Comparison of ENCODE assay signal across 1 cellular context in genomic region chr22:29842740-29843139, GRCh38.
TF ChIP-seq lines count a peak whose summit lies in the region.

No MANE protein-coding gene starts in this region.

TF ChIP-seq in HepG2, 621 proteins besides CTCF, POLR2A, EP300 and RAD21 (continued from another document):
- TF ChIP-seq, protein P1, sequence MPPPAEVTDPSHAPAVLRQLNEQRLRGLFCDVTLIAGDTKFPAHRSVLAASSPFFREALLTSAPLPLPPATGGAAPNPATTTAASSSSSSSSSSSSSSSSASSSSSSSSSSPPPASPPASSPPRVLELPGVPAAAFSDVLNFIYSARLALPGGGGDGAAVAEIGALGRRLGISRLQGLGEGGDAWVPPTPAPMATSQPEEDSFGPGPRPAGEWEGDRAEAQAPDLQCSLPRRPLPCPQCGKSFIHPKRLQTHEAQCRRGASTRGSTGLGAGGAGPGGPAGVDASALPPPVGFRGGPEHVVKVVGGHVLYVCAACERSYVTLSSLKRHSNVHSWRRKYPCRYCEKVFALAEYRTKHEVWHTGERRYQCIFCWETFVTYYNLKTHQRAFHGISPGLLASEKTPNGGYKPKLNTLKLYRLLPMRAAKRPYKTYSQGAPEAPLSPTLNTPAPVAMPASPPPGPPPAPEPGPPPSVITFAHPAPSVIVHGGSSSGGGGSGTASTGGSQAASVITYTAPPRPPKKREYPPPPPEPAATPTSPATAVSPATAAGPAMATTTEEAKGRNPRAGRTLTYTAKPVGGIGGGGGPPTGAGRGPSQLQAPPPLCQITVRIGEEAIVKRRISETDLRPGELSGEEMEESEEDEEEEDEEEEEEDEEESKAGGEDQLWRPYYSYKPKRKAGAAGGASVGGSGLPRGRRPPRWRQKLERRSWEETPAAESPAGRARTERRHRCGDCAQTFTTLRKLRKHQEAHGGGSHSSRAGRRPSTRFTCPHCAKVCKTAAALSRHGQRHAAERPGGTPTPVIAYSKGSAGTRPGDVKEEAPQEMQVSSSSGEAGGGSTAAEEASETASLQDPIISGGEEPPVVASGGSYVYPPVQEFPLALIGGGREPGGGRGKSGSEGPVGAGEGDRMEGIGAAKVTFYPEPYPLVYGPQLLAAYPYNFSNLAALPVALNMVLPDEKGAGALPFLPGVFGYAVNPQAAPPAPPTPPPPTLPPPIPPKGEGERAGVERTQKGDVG (CRISPR knock-in tag; IDR thresholded peaks at IDR 0.05; ENCODE audit: borderline replicate concordance), result no peak
- TF ChIP-seq PAWR (CRISPR knock-in tag; IDR thresholded peaks at IDR 0.05; ENCODE audit: borderline replicate concordance) (no peak), SAP130 (CRISPR knock-in tag; IDR thresholded peaks at IDR 0.05; ENCODE audit: low read depth) (peak; percentile 32; the same call in 1 of the 2 replicates), CAMTA2 (CRISPR knock-in tag; IDR thresholded peaks at IDR 0.05; ENCODE audit: borderline replicate concordance) (no peak), GZF1 (CRISPR knock-in tag; IDR thresholded peaks at IDR 0.05) (no peak), ZNF563 (CRISPR knock-in tag; IDR thresholded peaks at IDR 0.05) (no peak), FOXP1 (IDR thresholded peaks at IDR 0.05) (no peak), FOXP1 (CRISPR knock-in tag; IDR thresholded peaks at IDR 0.05) (peak; percentile 56; the same call in 1 of the 2 replicates), ZNF790 (CRISPR knock-in tag; IDR thresholded peaks at IDR 0.05; ENCODE audit: borderline replicate concordance) (no peak), IRF1 (CRISPR knock-in tag; IDR thresholded peaks at IDR 0.05; ENCODE audit: low read depth) (no peak), NCOR1 (IDR thresholded peaks at IDR 0.05; ENCODE audit: borderline replicate concordance, low read length) (no peak), RNF2 (conservative IDR thresholded peaks at IDR 0.05; ENCODE audit: low read depth) (no peak), CREM (IDR thresholded peaks at IDR 0.05) (no peak), CREM (CRISPR knock-in tag; IDR thresholded peaks at IDR 0.05) (no peak), RFX1 (IDR thresholded peaks at IDR 0.05) (peak; percentile 20; the same call in 1 of the 2 replicates), RARA (CRISPR knock-in tag; IDR thresholded peaks at IDR 0.05) (0 out of 2 replicates have a peak, but pooled peaks have one; percentile 15), CENPX (CRISPR knock-in tag; IDR thresholded peaks at IDR 0.05) (no peak), MXI1 (IDR thresholded peaks at IDR 0.05; ENCODE audit: borderline replicate concordance, low read depth, low read length) (peak; percentile 29; the same call in 1 of the 3 replicates), SIX1 (CRISPR knock-in tag; IDR thresholded peaks at IDR 0.05; ENCODE audit: borderline replicate concordance) (no peak), ZNF263 (CRISPR knock-in tag; IDR thresholded peaks at IDR 0.05) (peak; percentile 84), CEBPG (CRISPR knock-in tag; IDR thresholded peaks at IDR 0.05) (no peak), HOMEZ (CRISPR knock-in tag; IDR thresholded peaks at IDR 0.05; ENCODE audit: low read depth) (no peak), ZNF343 (CRISPR knock-in tag; IDR thresholded peaks at IDR 0.05) (no peak), ZBTB7A (CRISPR knock-in tag; IDR thresholded peaks at IDR 0.05) (no peak), ARID5B (CRISPR knock-in tag; IDR thresholded peaks at IDR 0.05) (no peak), AKNA (CRISPR knock-in tag; IDR thresholded peaks at IDR 0.05; ENCODE audit: borderline replicate concordance) (no peak), ZNF740 (CRISPR knock-in tag; IDR thresholded peaks at IDR 0.05) (no peak)
- TF ChIP-seq, protein P2, sequence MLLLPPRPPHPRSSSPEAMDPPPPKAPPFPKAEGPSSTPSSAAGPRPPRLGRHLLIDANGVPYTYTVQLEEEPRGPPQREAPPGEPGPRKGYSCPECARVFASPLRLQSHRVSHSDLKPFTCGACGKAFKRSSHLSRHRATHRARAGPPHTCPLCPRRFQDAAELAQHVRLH (CRISPR knock-in tag; IDR thresholded peaks at IDR 0.05; ENCODE audit: borderline replicate concordance, low read depth), result no peak
- TF ChIP-seq, protein P3, sequence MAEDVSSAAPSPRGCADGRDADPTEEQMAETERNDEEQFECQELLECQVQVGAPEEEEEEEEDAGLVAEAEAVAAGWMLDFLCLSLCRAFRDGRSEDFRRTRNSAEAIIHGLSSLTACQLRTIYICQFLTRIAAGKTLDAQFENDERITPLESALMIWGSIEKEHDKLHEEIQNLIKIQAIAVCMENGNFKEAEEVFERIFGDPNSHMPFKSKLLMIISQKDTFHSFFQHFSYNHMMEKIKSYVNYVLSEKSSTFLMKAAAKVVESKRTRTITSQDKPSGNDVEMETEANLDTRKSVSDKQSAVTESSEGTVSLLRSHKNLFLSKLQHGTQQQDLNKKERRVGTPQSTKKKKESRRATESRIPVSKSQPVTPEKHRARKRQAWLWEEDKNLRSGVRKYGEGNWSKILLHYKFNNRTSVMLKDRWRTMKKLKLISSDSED (CRISPR knock-in tag; IDR thresholded peaks at IDR 0.05), result no peak
- TF ChIP-seq, protein P4, sequence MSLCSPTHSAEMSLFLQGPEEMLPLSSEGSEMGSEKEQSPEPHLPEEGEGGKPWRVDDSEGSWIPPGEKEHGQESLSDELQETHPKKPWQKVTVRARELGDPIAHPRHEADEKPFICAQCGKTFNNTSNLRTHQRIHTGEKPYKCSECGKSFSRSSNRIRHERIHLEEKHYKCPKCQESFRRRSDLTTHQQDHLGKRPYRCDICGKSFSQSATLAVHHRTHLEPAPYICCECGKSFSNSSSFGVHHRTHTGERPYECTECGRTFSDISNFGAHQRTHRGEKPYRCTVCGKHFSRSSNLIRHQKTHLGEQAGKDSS (CRISPR knock-in tag; IDR thresholded peaks at IDR 0.05; ENCODE audit: borderline replicate concordance, low read depth), result peak; percentile 66; the same call in 1 of the 2 replicates
- TF ChIP-seq, protein P5, sequence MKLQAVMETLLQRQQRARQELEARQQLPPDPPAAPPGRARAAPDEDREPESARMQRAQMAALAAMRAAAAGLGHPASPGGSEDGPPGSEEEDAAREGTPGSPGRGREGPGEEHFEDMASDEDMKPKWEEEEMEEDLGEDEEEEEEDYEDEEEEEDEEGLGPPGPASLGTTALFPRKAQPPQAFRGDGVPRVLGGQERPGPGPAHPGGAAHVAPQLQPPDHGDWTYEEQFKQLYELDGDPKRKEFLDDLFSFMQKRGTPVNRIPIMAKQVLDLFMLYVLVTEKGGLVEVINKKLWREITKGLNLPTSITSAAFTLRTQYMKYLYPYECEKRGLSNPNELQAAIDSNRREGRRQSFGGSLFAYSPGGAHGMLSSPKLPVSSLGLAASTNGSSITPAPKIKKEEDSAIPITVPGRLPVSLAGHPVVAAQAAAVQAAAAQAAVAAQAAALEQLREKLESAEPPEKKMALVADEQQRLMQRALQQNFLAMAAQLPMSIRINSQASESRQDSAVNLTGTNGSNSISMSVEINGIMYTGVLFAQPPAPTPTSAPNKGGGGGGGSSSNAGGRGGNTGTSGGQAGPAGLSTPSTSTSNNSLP (IDR thresholded peaks at IDR 0.05; ENCODE audit: low read depth, low read length), result 0 out of 2 replicates have a peak, but pooled peaks have one; percentile 41
